ENCODE assay signal across 12 cellular contexts in genomic region chr10:44994752-44995530, GRCh38. TPM values are rescaled to one million over a fixed set of nuclear protein-coding genes. Genes with fewer than 3 reads are reported as not detected.
A peak's percentile ranks its signal among the peaks of the same experiment; 100 is the strongest.
DNase-seq lines count a peak whose midpoint lies in the region; ATAC-seq, FAIRE-seq and TF ChIP-seq lines count a peak whose summit lies in the region.
"Had no signal": no experiment of that assay in that cellular context is flagged by ENCODE, and none has a peak within 500 bp of the region (broad histone marks: within the 10 kb centered on the region; RNA-seq: fewer than 3 reads in every experiment).

No MANE protein-coding gene starts in this region.

- FAIRE-seq in HepG2 (lab: Jason Lieb, UNC) = no peak

- H3K27ac Mint-ChIP-seq in CD8-positive, alpha-beta memory T cell = peak overlapping the region in 7 of 8 donors; percentile 15 to 83 (median 68)
- no peak overlapping the region for H3K27ac Mint-ChIP-seq in WTC11

- intact Hi-C loops in ascending aorta (cut with DNase I) (loop anchor here (5.0 kb wide), 1 partner anchor 1027 kb away; no protein-coding TSS in a partner anchor), HepG2 (cut with micrococcal nuclease; ENCODE audit: unreplicated experiment) (loop anchor here (5.0 kb wide), 1 partner anchor 63 kb away; no protein-coding TSS in a partner anchor)

- peaks cover 22 to 36% (median 32%) of the 10 kb centered on the region in 3 donors for H3K4me1 Mint-ChIP-seq in CD8-positive, alpha-beta memory T cell
- peaks cover 41% of the 10 kb centered on the region for H3K4me1 Mint-ChIP-seq in WTC11

- H3K4me2 ChIP-seq in HepG2 (ENCODE audit: low read depth, low read length) = peak overlapping the region; percentile 60

- ATAC-seq in HepG2 (no peak), HG02970 (IDR thresholded peaks at IDR 0.05; ENCODE audit: low FRiP score, unreplicated experiment) (no peak), WTC11 (no peak)

- H3K9ac ChIP-seq in HepG2 (ENCODE audit: insufficient read depth, low read depth, low read length) = peak overlapping the region; percentile 71

- WGBS in HepG2 (ENCODE audit: low lambda C conversion rate) = 85% methylated on average over 8 of the region's 9 CpGs

- no TSS peak for BruUV-seq in HepG2 (replicated peaks; lab: Mats Ljungman, UMichigan)

- no peaks in the 10 kb centered on the region for H3K27me3 ChIP-seq in CD8-positive, alpha-beta memory T cell (ENCODE audit: insufficient read depth, low read length, poor library complexity, severe bottlenecking)
- H3K27me3 ChIP-seq in ascending aorta = no peaks in the 10 kb centered on the region
- H3K27me3 ChIP-seq in HepG2 (ENCODE audit: control insufficient read depth in 1 of 2, insufficient read depth in 2 of 2, low read length in 2 of 2) = no peaks in the 10 kb centered on the region

- POLR2A ChIA-PET in CD8-positive, alpha-beta memory T cell (lab: Charles Lee) = no interaction called here
- POLR2A ChIA-PET in HepG2 (lab: Yijun Ruan, JAX) = interaction anchor here (0.9 to 12.0 kb wide), 12 partner anchors 9 to 1128 kb away, joined by 3 to 863 read pairs (median 5); partner anchors contain the start of genes DEPP1 and RASSF4
- POLR2A ChIA-PET in WTC11 (lab: Charles Lee) = interaction anchor here (0.6 kb wide), 1 partner anchor 63 kb away, joined by 4 read pairs; no protein-coding TSS in a partner anchor

- H3K36me3 Mint-ChIP-seq in CD8-positive, alpha-beta memory T cell = no peaks in the 10 kb centered on the region
- peaks cover 11% of the 10 kb centered on the region for H3K36me3 Mint-ChIP-seq in WTC11

- in situ Hi-C loops in HepG2 (cut with HindIII; ENCODE audit: extremely low pct_ligation_motif_present, low pct_unique_long_range_greater_than_20kb) = no loop called here

- no peak for TF ChIP-seq RAD21 in HepG2 (CRISPR knock-in tag; IDR thresholded peaks at IDR 0.05)

- no peaks in the 10 kb centered on the region for H3K79me2 ChIP-seq in HepG2 (ENCODE audit: insufficient read depth, low read length)

- CTCF ChIA-PET in CD8-positive, alpha-beta memory T cell (lab: Charles Lee) = interaction anchor here (0.6 to 1.6 kb wide), 3 partner anchors 8 to 130 kb away, joined by 3 to 6 read pairs (median 4); no protein-coding TSS in a partner anchor
- CTCF ChIA-PET in HepG2 (lab: Yijun Ruan, JAX; ENCODE audit: low intra/inter-chr PET ratio, low total read pairs) = no interaction called here
- CTCF ChIA-PET in WTC11 (lab: Charles Lee) = interaction anchor here (0.6 to 9.4 kb wide), 5 partner anchors 27 to 66 kb away, joined by 3 to 143 read pairs (median 3); partner anchors contain the start of gene RASSF4

- TF ChIP-seq CTCF in ascending aorta (IDR thresholded peaks at IDR 0.05) = no peak
- no peak for TF ChIP-seq CTCF in HepG2 (CRISPR knock-in tag; IDR thresholded peaks at IDR 0.05)
- TF ChIP-seq CTCF in WTC11 (IDR thresholded peaks at IDR 0.05) = no peak

- no peak overlapping the region for H3K27ac ChIP-seq in CD8-positive, alpha-beta memory T cell (ENCODE audit: low read depth, low read length)
- peak overlapping the region; percentile 84 to 93 for H3K27ac ChIP-seq in ascending aorta
- peak overlapping the region; percentile 92 for H3K27ac ChIP-seq in HepG2 (ENCODE audit: extremely low read length, insufficient read depth, low read length)
- H3K27ac ChIP-seq in skin epidermis = peak overlapping the region in 18 of 21 experiments; percentile 0 to 77 (median 50)
- H3K27ac ChIP-seq: WERI-Rb-1 had no signal

- peaks cover 21% of the 10 kb centered on the region for H3K4me1 ChIP-seq in CD8-positive, alpha-beta memory T cell (ENCODE audit: insufficient read depth, low read length)
- H3K4me1 ChIP-seq in ascending aorta = peaks cover 31 to 74% of the 10 kb centered on the region in 2 donors
- peaks cover 96% of the 10 kb centered on the region for H3K4me1 ChIP-seq in HepG2 (ENCODE audit: insufficient read depth, low read length)

- no peak overlapping the region for H3K4me3 ChIP-seq in CD8-positive, alpha-beta memory T cell (ENCODE audit: low read length)
- H3K4me3 ChIP-seq in ascending aorta = no peak overlapping the region
- H3K4me3 ChIP-seq in HepG2 (replicated peaks in 1 of 3; ENCODE audit: insufficient read depth in 1 of 3, low read depth in 2 of 3, low read length in 3 of 3) = no peak overlapping the region
- H3K4me3 ChIP-seq in skin epidermis = no peak overlapping the region

- peak overlapping the region in 2 of 7 donors; percentile 3 to 38 for H3K4me3 Mint-ChIP-seq in CD8-positive, alpha-beta memory T cell
- no peak overlapping the region for H3K4me3 Mint-ChIP-seq in WTC11

- H3K36me3 ChIP-seq in CD8-positive, alpha-beta memory T cell (ENCODE audit: insufficient read depth, low read length) = no peaks in the 10 kb centered on the region
- H3K36me3 ChIP-seq in ascending aorta (no peaks in the 10 kb centered on the region), HepG2 (replicated peaks in 1 of 2; ENCODE audit: control insufficient read depth in 1 of 2, insufficient read depth in 2 of 2, low read length in 2 of 2) (peaks cover 14 to 22% of the 10 kb centered on the region in 2 experiments; a peak in 3 of 5 replicates)
- H3K36me3 ChIP-seq: WERI-Rb-1 had no signal

- no peaks in the 10 kb centered on the region for H3K9me3 Mint-ChIP-seq in CD8-positive, alpha-beta memory T cell
- H3K9me3 Mint-ChIP-seq in WTC11 = no peaks in the 10 kb centered on the region

- H3K27me3 Mint-ChIP-seq in CD8-positive, alpha-beta memory T cell = peaks cover 1 to 3% of the 10 kb centered on the region in 2 donors
- H3K27me3 Mint-ChIP-seq in WTC11 (ENCODE audit: low read depth) = peaks cover 7% of the 10 kb centered on the region

- no peaks in the 10 kb centered on the region for H3K9me3 ChIP-seq in CD8-positive, alpha-beta memory T cell (ENCODE audit: low read length)
- no peaks in the 10 kb centered on the region for H3K9me3 ChIP-seq in ascending aorta
- no peaks in the 10 kb centered on the region for H3K9me3 ChIP-seq in HepG2 (ENCODE audit: low read length)

- H4K20me1 ChIP-seq in HepG2 (ENCODE audit: insufficient read depth, low read length) = no peaks in the 10 kb centered on the region

- no peak overlapping the region for H2AFZ ChIP-seq in HepG2 (ENCODE audit: low read length)

- no peak for TF ChIP-seq POLR2A in HepG2 (IDR thresholded peaks at IDR 0.05; ENCODE audit: insufficient read depth in 1 of 2, low read depth in 2 of 2, low read length in 2 of 2)

- TF ChIP-seq EP300 in HepG2 (IDR thresholded peaks at IDR 0.05; ENCODE audit: low read depth in 2 of 2, low read length in 2 of 2) (no peak), HepG2 (CRISPR knock-in tag; IDR thresholded peaks at IDR 0.05; ENCODE audit: borderline replicate concordance) (no peak)

- no peak for DNase-seq in CD8-positive, alpha-beta memory T cell
- no peak for DNase-seq in ascending aorta (ENCODE audit: low spot score in 2 of 2)
- no peak for DNase-seq in HepG2 (ENCODE audit: low spot score)
- no peak for DNase-seq in SHP77 (lab: John Stamatoyannopoulos, UW)
- DNase-seq in SW 1271 (lab: John Stamatoyannopoulos, UW) = no peak
- no peak for DNase-seq in WTC11 (ENCODE audit: low spot score)
- DNase-seq: activated effector memory CD4-positive, alpha-beta T cell treated with anti-CD3 and anti-CD28 coated beads, Interleukin-2, amount 50 U/mL, for 16 hours; effector CD8-positive, alpha-beta T cell; NCI-H2029; WERI-Rb-1 had no signal

RNA-seq across cellular contexts. Expression of gene ZNF22, which starts 5.8 kb away (rescaled TPM):
- total RNA-seq in CD8-positive, alpha-beta memory T cell = 10 to 100 TPM; 36.1 to 37.2 TPM
- 49.1 TPM for polyA plus RNA-seq in CD8-positive, alpha-beta memory T cell
- total RNA-seq in ascending aorta = 1.6 TPM
- total RNA-seq in HepG2 (2016; rRNA removed; fragmentation: Illumina TruSeq; extraction: Trizol) = 0.40 and 0.58 TPM in 2 replicates
- total RNA-seq in HepG2 (2016; cell fraction: cytosol; rRNA removed; fragmentation: Illumina TruSeq; extraction: Trizol; ENCODE audit: low read depth) = not detected in 2 replicates
- 0.49 and 0.56 TPM in 2 replicates for total RNA-seq in HepG2 (2016; cell fraction: insoluble cytoplasmic fraction; rRNA removed; fragmentation: Illumina TruSeq; extraction: Trizol)
- 0.28 and 0.45 TPM in 2 replicates for total RNA-seq in HepG2 (2016; cell fraction: membrane; rRNA removed; fragmentation: Illumina TruSeq; extraction: Trizol)
- 0.75 and 1.2 TPM in 2 replicates for total RNA-seq in HepG2 (2016; cell fraction: nucleus; rRNA removed; fragmentation: Illumina TruSeq; extraction: Trizol)
- 1.1 and 1.3 TPM in 2 replicates for polyA plus RNA-seq in HepG2 (2011; rRNA removed)
- polyA plus RNA-seq in HepG2 (2011; cell fraction: cytosol; rRNA removed) = 0.35 and 0.77 TPM in 2 replicates
- 1.2 and 1.7 TPM in 2 replicates for polyA plus RNA-seq in HepG2 (2011; cell fraction: nucleus; rRNA removed)
- polyA plus RNA-seq in HepG2 (2012) = 1.6 and 2.5 TPM in 2 replicates
- 0.07 and 0.09 TPM in 2 replicates for polyA plus RNA-seq in HepG2 (2016; cell fraction: cytosol; fragmentation: Illumina TruSeq; extraction: Trizol; ENCODE audit: low read depth)
- polyA plus RNA-seq in HepG2 (2016; cell fraction: insoluble cytoplasmic fraction; fragmentation: Illumina TruSeq; extraction: Trizol; ENCODE audit: low read depth) = 0.60 and 0.62 TPM in 2 replicates
- polyA plus RNA-seq in HepG2 (2016; cell fraction: membrane; fragmentation: Illumina TruSeq; extraction: Trizol; ENCODE audit: low read depth) = 0.22 and 0.27 TPM in 2 replicates
- 0.89 and 1.1 TPM in 2 replicates for polyA plus RNA-seq in HepG2 (2016; cell fraction: nucleus; fragmentation: Illumina TruSeq; extraction: Trizol; ENCODE audit: insufficient read depth, low read depth)
- polyA minus RNA-seq in HepG2 (2011; rRNA and poly(A)+ RNA removed; ENCODE audit: low replicate concordance) = not detected in 2 replicates
- not detected in 2 replicates for polyA minus RNA-seq in HepG2 (2011; cell fraction: cytosol; rRNA and poly(A)+ RNA removed)
- polyA minus RNA-seq in HepG2 (2011; cell fraction: nucleus; rRNA and poly(A)+ RNA removed) = 2.2 and 2.4 TPM in 2 replicates
- total RNA-seq in WTC11 (2021) = 31.0 to 36.8 TPM (median 35.9 TPM) in 3 replicates

RNA-seq across cellular contexts. Expression of gene DEPP1, which starts 16.3 kb away (rescaled TPM):
- total RNA-seq in CD8-positive, alpha-beta memory T cell = under 1 TPM in 1 of 2 experiments, not detected in 1; 0.11 TPM
- not detected for polyA plus RNA-seq in CD8-positive, alpha-beta memory T cell
- total RNA-seq in ascending aorta (309 TPM), HepG2 (2016; rRNA removed; fragmentation: Illumina TruSeq; extraction: Trizol) (11.2 and 14.8 TPM in 2 replicates), WTC11 (2021) (1.6 to 2.1 TPM (median 1.6 TPM) in 3 replicates)
- total RNA-seq in HepG2 (2016; cell fraction: cytosol; rRNA removed; fragmentation: Illumina TruSeq; extraction: Trizol; ENCODE audit: low read depth) = 3.0 and 5.0 TPM in 2 replicates
- total RNA-seq in HepG2 (2016; cell fraction: insoluble cytoplasmic fraction; rRNA removed; fragmentation: Illumina TruSeq; extraction: Trizol) = 9.0 and 15.3 TPM in 2 replicates
- total RNA-seq in HepG2 (2016; cell fraction: membrane; rRNA removed; fragmentation: Illumina TruSeq; extraction: Trizol) = 9.0 and 9.3 TPM in 2 replicates
- 15.1 and 16.0 TPM in 2 replicates for total RNA-seq in HepG2 (2016; cell fraction: nucleus; rRNA removed; fragmentation: Illumina TruSeq; extraction: Trizol)
- 270 and 338 TPM in 2 replicates for polyA plus RNA-seq in HepG2 (2011; rRNA removed)
- polyA plus RNA-seq in HepG2 (2011; cell fraction: cytosol; rRNA removed) = 261 and 317 TPM in 2 replicates
- 103 and 135 TPM in 2 replicates for polyA plus RNA-seq in HepG2 (2011; cell fraction: nucleus; rRNA removed)
- polyA plus RNA-seq in HepG2 (2012) = 132 and 232 TPM in 2 replicates
- 2.0 and 2.5 TPM in 2 replicates for polyA plus RNA-seq in HepG2 (2016; cell fraction: cytosol; fragmentation: Illumina TruSeq; extraction: Trizol; ENCODE audit: low read depth)
- 9.3 and 11.2 TPM in 2 replicates for polyA plus RNA-seq in HepG2 (2016; cell fraction: insoluble cytoplasmic fraction; fragmentation: Illumina TruSeq; extraction: Trizol; ENCODE audit: low read depth)
- polyA plus RNA-seq in HepG2 (2016; cell fraction: membrane; fragmentation: Illumina TruSeq; extraction: Trizol; ENCODE audit: low read depth) = 3.6 and 5.2 TPM in 2 replicates
- polyA plus RNA-seq in HepG2 (2016; cell fraction: nucleus; fragmentation: Illumina TruSeq; extraction: Trizol; ENCODE audit: insufficient read depth, low read depth) = 13.4 and 15.5 TPM in 2 replicates
- 1.8 and 739 TPM in 2 replicates for polyA minus RNA-seq in HepG2 (2011; rRNA and poly(A)+ RNA removed; ENCODE audit: low replicate concordance)
- 249 and 254 TPM in 2 replicates for polyA minus RNA-seq in HepG2 (2011; cell fraction: cytosol; rRNA and poly(A)+ RNA removed)
- 107 and 142 TPM in 2 replicates for polyA minus RNA-seq in HepG2 (2011; cell fraction: nucleus; rRNA and poly(A)+ RNA removed)

RNA-seq across cellular contexts. Expression of gene RASSF4, which starts 35.3 kb away (rescaled TPM):
- 1 to 10 TPM; 2.8 TPM for total RNA-seq in CD8-positive, alpha-beta memory T cell
- polyA plus RNA-seq in CD8-positive, alpha-beta memory T cell = 0.85 TPM
- total RNA-seq in ascending aorta (40.0 TPM), HepG2 (2016; rRNA removed; fragmentation: Illumina TruSeq; extraction: Trizol) (49.9 and 51.7 TPM in 2 replicates), WTC11 (2021) (15.7 to 16.7 TPM (median 16.2 TPM) in 3 replicates)
- total RNA-seq in HepG2 (2016; cell fraction: cytosol; rRNA removed; fragmentation: Illumina TruSeq; extraction: Trizol; ENCODE audit: low read depth) = 22.4 and 22.8 TPM in 2 replicates
- 49.9 and 50.1 TPM in 2 replicates for total RNA-seq in HepG2 (2016; cell fraction: insoluble cytoplasmic fraction; rRNA removed; fragmentation: Illumina TruSeq; extraction: Trizol)
- total RNA-seq in HepG2 (2016; cell fraction: membrane; rRNA removed; fragmentation: Illumina TruSeq; extraction: Trizol) = 39.2 and 45.6 TPM in 2 replicates
- 52.1 and 54.6 TPM in 2 replicates for total RNA-seq in HepG2 (2016; cell fraction: nucleus; rRNA removed; fragmentation: Illumina TruSeq; extraction: Trizol)
- polyA plus RNA-seq in HepG2 (2011; rRNA removed) = 34.0 and 39.7 TPM in 2 replicates
- 20.4 and 25.8 TPM in 2 replicates for polyA plus RNA-seq in HepG2 (2011; cell fraction: cytosol; rRNA removed)
- 140 TPM in 2 replicates for polyA plus RNA-seq in HepG2 (2011; cell fraction: nucleus; rRNA removed)
- polyA plus RNA-seq in HepG2 (2012) = 25.0 and 26.7 TPM in 2 replicates
- polyA plus RNA-seq in HepG2 (2016; cell fraction: cytosol; fragmentation: Illumina TruSeq; extraction: Trizol; ENCODE audit: low read depth) = 18.5 and 22.5 TPM in 2 replicates
- polyA plus RNA-seq in HepG2 (2016; cell fraction: insoluble cytoplasmic fraction; fragmentation: Illumina TruSeq; extraction: Trizol; ENCODE audit: low read depth) = 53.5 and 57.9 TPM in 2 replicates
- polyA plus RNA-seq in HepG2 (2016; cell fraction: membrane; fragmentation: Illumina TruSeq; extraction: Trizol; ENCODE audit: low read depth) = 31.2 and 31.3 TPM in 2 replicates
- polyA plus RNA-seq in HepG2 (2016; cell fraction: nucleus; fragmentation: Illumina TruSeq; extraction: Trizol; ENCODE audit: insufficient read depth, low read depth) = 84.5 and 98.6 TPM in 2 replicates
- polyA minus RNA-seq in HepG2 (2011; rRNA and poly(A)+ RNA removed; ENCODE audit: low replicate concordance) = 0.12 and 67.0 TPM in 2 replicates
- 13.4 and 16.0 TPM in 2 replicates for polyA minus RNA-seq in HepG2 (2011; cell fraction: cytosol; rRNA and poly(A)+ RNA removed)
- 74.3 and 88.9 TPM in 2 replicates for polyA minus RNA-seq in HepG2 (2011; cell fraction: nucleus; rRNA and poly(A)+ RNA removed)

Comparison
In these comparisons a context has a peak if more than half of its experiments do, and no peak if none do; other contexts are left out.
1. RNA of gene ZNF22, which starts 5.8 kb away (total RNA-seq): 36.1 to 37.2 TPM in CD8-positive, alpha-beta memory T cell and 31.0 to 36.8 TPM in WTC11; 1.6 TPM in ascending aorta (single experiment) and 0.28 to 1.2 TPM in HepG2; every median in the first group is over 10 times any median in the second.
2. RNA of gene DEPP1, which starts 16.3 kb away (total RNA-seq): 309 TPM in ascending aorta (single experiment); 3.0 to 16.0 TPM in HepG2, 1.6 to 2.1 TPM in WTC11 and 0.11 TPM in CD8-positive, alpha-beta memory T cell; every median in the first group is over 10 times any median in the second.